In genomic region chr11:77113382-77114088, GRCh38 we compare ENCODE assay signal across 8 cellular contexts. TPM values are rescaled to one million over a fixed set of nuclear protein-coding genes. Genes with fewer than 3 reads are reported as not detected.
DNase-seq lines count a peak whose midpoint lies in the region; ATAC-seq and TF ChIP-seq lines count a peak whose summit lies in the region.

No MANE protein-coding gene starts in this region.

- CTCF ChIA-PET in OCI-LY7 (lab: Charles Lee; ENCODE audit: unreplicated experiment): no interaction called here

- no peaks in the 10 kb centered on the region for H3K9me3 Mint-ChIP-seq in stimulated activated naive CD8-positive, alpha-beta T cell treated with anti-CD3 and anti-CD28 coated beads, Interleukin-15, amount 100 ng/mL, for 72 hours

- no peak overlapping the region for H3K4me2 ChIP-seq in OCI-LY7 (ENCODE audit: low read length)
- no peak overlapping the region for H3K4me2 ChIP-seq in fibroblast of lung (ENCODE audit: extremely low read depth, insufficient read depth, low read length)

- H3K9ac ChIP-seq in fibroblast of lung (ENCODE audit: insufficient read depth, low read length): no peak overlapping the region

- H3K9me3 ChIP-seq in OCI-LY7 (ENCODE audit: low read length) (no peaks in the 10 kb centered on the region), fibroblast of lung (ENCODE audit: control insufficient read depth, insufficient read depth, low read depth, low read length) (no peaks in the 10 kb centered on the region)

- H3K27ac ChIP-seq in OCI-LY7 (ENCODE audit: low read depth, low read length, poor library complexity, severe bottlenecking) (no peak overlapping the region), fibroblast of lung (ENCODE audit: insufficient read depth, low read length) (no peak overlapping the region)

- TF ChIP-seq CTCF in AG09319 (IDR thresholded peaks at IDR 0.05; ENCODE audit: low read depth, low read length) (peak; percentile 57), GM12864 (IDR thresholded peaks at IDR 0.05; ENCODE audit: low read depth, low read length, missing control alignments) (peak; percentile 63), OCI-LY7 (conservative IDR thresholded peaks at IDR 0.05; ENCODE audit: low read length) (peak; percentile 73), fibroblast of lung (conservative IDR thresholded peaks at IDR 0.05 in 1 of 2, IDR thresholded peaks at IDR 0.05 in 1 of 2; ENCODE audit: low read depth in 1 of 2, low read length in 2 of 2) (peak; percentile 42 to 69)

- no peak for ATAC-seq in stimulated activated naive CD8-positive, alpha-beta T cell treated with anti-CD3 and anti-CD28 coated beads, Interleukin-15, amount 100 ng/mL, for 72 hours
- no peak for ATAC-seq in GM18861 (IDR thresholded peaks at IDR 0.05; ENCODE audit: unreplicated experiment)
- ATAC-seq in HG02610 (IDR thresholded peaks at IDR 0.05; ENCODE audit: unreplicated experiment): no peak
- no peak for ATAC-seq in GM21447 (IDR thresholded peaks at IDR 0.05; ENCODE audit: unreplicated experiment)

- H3K4me3 Mint-ChIP-seq in stimulated activated naive CD8-positive, alpha-beta T cell treated with anti-CD3 and anti-CD28 coated beads, Interleukin-15, amount 100 ng/mL, for 72 hours: no peak overlapping the region

- H4K20me1 ChIP-seq in OCI-LY7 (ENCODE audit: insufficient read depth, low read length) (no peaks in the 10 kb centered on the region), fibroblast of lung (ENCODE audit: control insufficient read depth, extremely low read depth, insufficient read depth, low read length) (no peaks in the 10 kb centered on the region)

- no peaks in the 10 kb centered on the region for H3K27me3 Mint-ChIP-seq in stimulated activated naive CD8-positive, alpha-beta T cell treated with anti-CD3 and anti-CD28 coated beads, Interleukin-15, amount 100 ng/mL, for 72 hours

- H3K4me1 ChIP-seq in OCI-LY7 (ENCODE audit: insufficient read depth, low read length, poor library complexity, severe bottlenecking) (no peaks in the 10 kb centered on the region), fibroblast of lung (ENCODE audit: control insufficient read depth, extremely low read depth, insufficient read depth, low read length) (peaks cover 15% of the 10 kb centered on the region)

- BruUV-seq in OCI-LY7 (replicated peaks; lab: Mats Ljungman, UMichigan): no TSS peak

- intact Hi-C loops in OCI-LY7 (cut with micrococcal nuclease; ENCODE audit: unreplicated experiment): no loop called here

- H3K36me3 ChIP-seq in OCI-LY7 (ENCODE audit: insufficient read depth, low read length) (no peaks in the 10 kb centered on the region), fibroblast of lung (ENCODE audit: control insufficient read depth, insufficient read depth, low read length) (peaks cover 2% of the 10 kb centered on the region)

- no peak overlapping the region for H3K4me3 ChIP-seq in GM12864 (ENCODE audit: low read depth, low read length)
- no peak overlapping the region for H3K4me3 ChIP-seq in OCI-LY7 (ENCODE audit: low read depth, low read length, poor library complexity, severe bottlenecking)
- H3K4me3 ChIP-seq in fibroblast of lung (replicated peaks in 1 of 4; ENCODE audit: control extremely low read depth in 1 of 4, insufficient read depth in 1 of 4, low read depth in 3 of 4, low read length in 4 of 4): no peak overlapping the region

- no peaks in the 10 kb centered on the region for H3K9me2 ChIP-seq in OCI-LY7 (ENCODE audit: insufficient read depth, low read length)

- H2AFZ ChIP-seq in OCI-LY7 (ENCODE audit: low read length) (no peak overlapping the region), fibroblast of lung (ENCODE audit: low read length) (no peak overlapping the region)

- H3K27ac Mint-ChIP-seq in stimulated activated naive CD8-positive, alpha-beta T cell treated with anti-CD3 and anti-CD28 coated beads, Interleukin-15, amount 100 ng/mL, for 72 hours: peak overlapping the region; percentile 81 to 83

- POLR2A ChIA-PET in OCI-LY7 (lab: Charles Lee): no interaction called here

- H3K4me1 Mint-ChIP-seq in stimulated activated naive CD8-positive, alpha-beta T cell treated with anti-CD3 and anti-CD28 coated beads, Interleukin-15, amount 100 ng/mL, for 72 hours: peaks cover 10% of the 10 kb centered on the region

- DNase-seq in AG09319 (ENCODE audit: extremely low read depth, low read depth) (no peak), GM12864 (ENCODE audit: low read depth) (no peak), OCI-LY7 (ENCODE audit: low spot score) (peak; percentile 18), fibroblast of lung (ENCODE audit: low read depth in 2 of 2) (peak; percentile 29 to 54)
- no peak for DNase-seq in stimulated activated naive CD8-positive, alpha-beta T cell treated with anti-CD3 and anti-CD28 coated beads, Interleukin-15, amount 100 ng/mL, for 72 hours

- no peaks in the 10 kb centered on the region for H3K27me3 ChIP-seq in fibroblast of lung (ENCODE audit: control insufficient read depth, insufficient read depth, low read length)

- no peaks in the 10 kb centered on the region for H3K79me2 ChIP-seq in OCI-LY7 (ENCODE audit: insufficient read depth, low read depth, low read length)
- H3K79me2 ChIP-seq in fibroblast of lung (ENCODE audit: control insufficient read depth, insufficient read depth, low read length): no peaks in the 10 kb centered on the region

RNA-seq across cellular contexts. Expression of gene OMP, which starts 10.9 kb away (rescaled TPM):
- total RNA-seq in OCI-LY7 (2014; rRNA removed; shearing (Covaris generic)): not detected in 2 replicates
- total RNA-seq in OCI-LY7 (2022) (not detected in 2 replicates), fibroblast of lung (0.51 and 0.83 TPM in 2 replicates)
- polyA plus RNA-seq in fibroblast of lung: not detected in 2 replicates
- polyA plus RNA-seq in fibroblast of lung (2012): not detected in 2 replicates
- not detected in 2 replicates for polyA minus RNA-seq in fibroblast of lung (ENCODE audit: low replicate concordance)

RNA-seq across cellular contexts. Expression of gene MYO7A, which starts 14.5 kb away (rescaled TPM):
- not detected in 2 replicates for total RNA-seq in OCI-LY7 (2014; rRNA removed; shearing (Covaris generic))
- not detected in 2 replicates for total RNA-seq in OCI-LY7 (2022)
- total RNA-seq in fibroblast of lung: 0.26 and 0.33 TPM in 2 replicates
- 0.01 and 0.05 TPM in 2 replicates for polyA plus RNA-seq in fibroblast of lung
- 0.06 and 0.07 TPM in 2 replicates for polyA plus RNA-seq in fibroblast of lung (2012)
- polyA minus RNA-seq in fibroblast of lung (ENCODE audit: low replicate concordance): not detected in 2 replicates

RNA-seq across cellular contexts. Expression of gene CAPN5, which starts 46.8 kb away (rescaled TPM):
- total RNA-seq in OCI-LY7 (2014; rRNA removed; shearing (Covaris generic)): 0.98 and 1.4 TPM in 2 replicates
- 1.5 TPM in 2 replicates for total RNA-seq in OCI-LY7 (2022)
- total RNA-seq in fibroblast of lung: 12.3 and 17.5 TPM in 2 replicates
- 20.4 and 29.0 TPM in 2 replicates for polyA plus RNA-seq in fibroblast of lung
- 21.9 and 30.1 TPM in 2 replicates for polyA plus RNA-seq in fibroblast of lung (2012)
- polyA minus RNA-seq in fibroblast of lung (ENCODE audit: low replicate concordance): 37.0 and 64.5 TPM in 2 replicates

Comparison
In these comparisons a context has a peak if more than half of its experiments do, and no peak if none do; other contexts are left out.
1. DNase-seq: peak in OCI-LY7 (single experiment) and fibroblast of lung (2 of 2); none in AG09319 (single experiment), GM12864 (single experiment) and stimulated activated naive CD8-positive, alpha-beta T cell treated with anti-CD3 and anti-CD28 coated beads, Interleukin-15, amount 100 ng/mL, for 72 hours (0 of 2).
2. Peak in every context shown above with its lines, with median percentiles within 50 percentile points of each other: CTCF ChIP-seq.